ENCODE assay signal across 8 cellular contexts in genomic region chr12:6745751-6746525, GRCh38. TPM values are rescaled to one million over a fixed set of nuclear protein-coding genes. Genes with fewer than 3 reads are reported as not detected.
DNase-seq lines count a peak whose midpoint lies in the region; ATAC-seq lines count a peak whose summit lies in the region.

No MANE protein-coding gene starts in this region.

- H3K27me3 ChIP-seq in CD4-positive, alpha-beta memory T cell (ENCODE audit: insufficient read depth, low read length), result no peaks in the 10 kb centered on the region

- no peaks in the 10 kb centered on the region for H3K9me3 ChIP-seq in CD4-positive, alpha-beta memory T cell (ENCODE audit: control insufficient read depth in 1 of 2, low read length in 2 of 2)

- peak in 2 of 5 donors; percentile 41 to 42 for DNase-seq in CD4-positive, alpha-beta memory T cell
- DNase-seq in M059J (ENCODE audit: low read depth), result peak; percentile 39
- DNase-seq in activated naive CD8-positive, alpha-beta T cell treated with anti-CD3 and anti-CD28 coated beads, Interleukin-2, amount 10 ng/mL, durations not matched to agents 7 days and 5 days, result no peak
- peak; percentile 8 for DNase-seq in midbrain (lab: John Stamatoyannopoulos, UW)
- DNase-seq in NCI-H1930 (lab: John Stamatoyannopoulos, UW), result no peak
- DNase-seq in medulla oblongata (ENCODE audit: extremely low spot score), result no peak

- H3K4me1 ChIP-seq in CD4-positive, alpha-beta memory T cell (ENCODE audit: insufficient read depth, low read length), result peaks cover 13% of the 10 kb centered on the region

- H3K4me3 ChIP-seq in CD4-positive, alpha-beta memory T cell (ENCODE audit: low read length in 2 of 2), result no peak overlapping the region

- H3K36me3 ChIP-seq in CD4-positive, alpha-beta memory T cell (ENCODE audit: insufficient read depth, low read length), result peaks cover 38% of the 10 kb centered on the region

- H3K27ac Mint-ChIP-seq in CD4-positive, alpha-beta memory T cell, result peak overlapping the region; percentile 53 to 93 (median 84)
- H3K27ac Mint-ChIP-seq in activated naive CD8-positive, alpha-beta T cell treated with anti-CD3 and anti-CD28 coated beads, Interleukin-2, amount 10 ng/mL, durations not matched to agents 7 days and 5 days, result peak overlapping the region; percentile 87

- H3K27ac ChIP-seq in CD4-positive, alpha-beta memory T cell (ENCODE audit: low read depth, low read length), result no peak overlapping the region

- CTCF ChIA-PET in CD4-positive, alpha-beta memory T cell (lab: Charles Lee; ENCODE audit: partially characterized antibody), result interaction anchor here (1.5 kb wide), 1 partner anchor 23 kb away, joined by 3 read pairs; no protein-coding TSS in a partner anchor

- H3K4me1 Mint-ChIP-seq in CD4-positive, alpha-beta memory T cell, result peaks cover 8 to 15% (median 13%) of the 10 kb centered on the region in 4 donors
- peaks cover 20% of the 10 kb centered on the region for H3K4me1 Mint-ChIP-seq in activated naive CD8-positive, alpha-beta T cell treated with anti-CD3 and anti-CD28 coated beads, Interleukin-2, amount 10 ng/mL, durations not matched to agents 7 days and 5 days

- POLR2A ChIA-PET in CD4-positive, alpha-beta memory T cell (lab: Charles Lee; ENCODE audit: partially characterized antibody), result interaction anchor here (1.2 to 1.6 kb wide), 4 partner anchors 7 to 46 kb away, joined by 3 to 5 read pairs (median 3); partner anchors contain the start of genes COPS7A and MLF2
- POLR2A ChIA-PET in activated naive CD8-positive, alpha-beta T cell treated with anti-CD3 and anti-CD28 coated beads, Interleukin-2, amount 10 ng/mL, durations not matched to agents 7 days and 5 days (lab: Charles Lee), result interaction anchor here (0.6 to 1.6 kb wide), 5 partner anchors 19 to 106 kb away, joined by 3 to 5 read pairs (median 3); partner anchors contain the start of genes CDCA3, COPS7A and USP5

- H3K27me3 Mint-ChIP-seq in CD4-positive, alpha-beta memory T cell, result no peaks in the 10 kb centered on the region
- no peaks in the 10 kb centered on the region for H3K27me3 Mint-ChIP-seq in activated naive CD8-positive, alpha-beta T cell treated with anti-CD3 and anti-CD28 coated beads, Interleukin-2, amount 10 ng/mL, durations not matched to agents 7 days and 5 days

- peak overlapping the region in 1 of 8 donors; percentile 23 for H3K4me3 Mint-ChIP-seq in CD4-positive, alpha-beta memory T cell
- H3K4me3 Mint-ChIP-seq in activated naive CD8-positive, alpha-beta T cell treated with anti-CD3 and anti-CD28 coated beads, Interleukin-2, amount 10 ng/mL, durations not matched to agents 7 days and 5 days, result peak overlapping the region; percentile 34

- intact Hi-C loops in CD4-positive, alpha-beta memory T cell (cut with micrococcal nuclease), result no loop called here

- H3K36me3 Mint-ChIP-seq in CD4-positive, alpha-beta memory T cell, result peaks cover 21 to 38% of the 10 kb centered on the region in 2 donors
- peaks cover 30% of the 10 kb centered on the region for H3K36me3 Mint-ChIP-seq in activated naive CD8-positive, alpha-beta T cell treated with anti-CD3 and anti-CD28 coated beads, Interleukin-2, amount 10 ng/mL, durations not matched to agents 7 days and 5 days

- H3K9me3 Mint-ChIP-seq in CD4-positive, alpha-beta memory T cell, result peaks cover 0 to 10% (median 2%) of the 10 kb centered on the region in 8 donors
- H3K9me3 Mint-ChIP-seq in activated naive CD8-positive, alpha-beta T cell treated with anti-CD3 and anti-CD28 coated beads, Interleukin-2, amount 10 ng/mL, durations not matched to agents 7 days and 5 days, result no peaks in the 10 kb centered on the region

- ATAC-seq in activated naive CD8-positive, alpha-beta T cell treated with anti-CD3 and anti-CD28 coated beads, Interleukin-2, amount 10 ng/mL, durations not matched to agents 7 days and 5 days (ENCODE audit: low read depth), result peak; percentile 99
- ATAC-seq in GM21526 (IDR thresholded peaks at IDR 0.05; ENCODE audit: low FRiP score, unreplicated experiment) (no peak), HG02884 (IDR thresholded peaks at IDR 0.05; ENCODE audit: unreplicated experiment) (no peak)

RNA-seq across cellular contexts. Expression of gene MLF2, which starts 7.0 kb away (rescaled TPM):
- 10 to 100 TPM; 79.8 to 80.3 TPM for total RNA-seq in CD4-positive, alpha-beta memory T cell
- 100 to 1,000 TPM; 111 to 130 TPM for polyA plus RNA-seq in CD4-positive, alpha-beta memory T cell
- total RNA-seq in M059J (2014; rRNA removed; shearing (Covaris generic)), result 274 and 278 TPM in 2 replicates
- 100 to 1,000 TPM; 108 to 118 TPM for total RNA-seq in activated naive CD8-positive, alpha-beta T cell treated with anti-CD3 and anti-CD28 coated beads, Interleukin-2, amount 10 ng/mL, durations not matched to agents 7 days and 5 days

RNA-seq across cellular contexts. Expression of gene PTMS, which starts 20.2 kb away (rescaled TPM):
- 1 to 10 TPM; 2.0 to 2.9 TPM for total RNA-seq in CD4-positive, alpha-beta memory T cell
- 1 to 10 TPM; 1.3 to 3.6 TPM for polyA plus RNA-seq in CD4-positive, alpha-beta memory T cell
- 136 and 216 TPM in 2 replicates for total RNA-seq in M059J (2014; rRNA removed; shearing (Covaris generic))
- 10 to 100 TPM; 36.2 to 43.5 TPM for total RNA-seq in activated naive CD8-positive, alpha-beta T cell treated with anti-CD3 and anti-CD28 coated beads, Interleukin-2, amount 10 ng/mL, durations not matched to agents 7 days and 5 days

RNA-seq across cellular contexts. Expression of gene COPS7A, which starts 22.1 kb away (rescaled TPM):
- 10 to 100 TPM; 36.9 to 37.7 TPM for total RNA-seq in CD4-positive, alpha-beta memory T cell
- 10 to 100 TPM; 44.7 to 48.6 TPM for polyA plus RNA-seq in CD4-positive, alpha-beta memory T cell
- 60.2 and 66.0 TPM in 2 replicates for total RNA-seq in M059J (2014; rRNA removed; shearing (Covaris generic))
- 10 to 100 TPM; 29.8 to 35.6 TPM for total RNA-seq in activated naive CD8-positive, alpha-beta T cell treated with anti-CD3 and anti-CD28 coated beads, Interleukin-2, amount 10 ng/mL, durations not matched to agents 7 days and 5 days

RNA-seq across cellular contexts. Expression of gene LAG3, which starts 26.4 kb away (rescaled TPM):
- total RNA-seq in CD4-positive, alpha-beta memory T cell, result 1 to 10 TPM; 2.4 to 3.8 TPM
- 1 to 10 TPM; 4.9 to 8.3 TPM for polyA plus RNA-seq in CD4-positive, alpha-beta memory T cell
- not detected in 2 replicates for total RNA-seq in M059J (2014; rRNA removed; shearing (Covaris generic))
- 10 to 100 TPM; 46.6 to 52.1 TPM for total RNA-seq in activated naive CD8-positive, alpha-beta T cell treated with anti-CD3 and anti-CD28 coated beads, Interleukin-2, amount 10 ng/mL, durations not matched to agents 7 days and 5 days

RNA-seq across cellular contexts. Expression of gene CD4, which starts 43.4 kb away (rescaled TPM):
- total RNA-seq in CD4-positive, alpha-beta memory T cell, result 100 to 1,000 TPM; 285 to 291 TPM
- 100 to 1,000 TPM; 251 to 456 TPM for polyA plus RNA-seq in CD4-positive, alpha-beta memory T cell
- not detected in 2 replicates for total RNA-seq in M059J (2014; rRNA removed; shearing (Covaris generic))
- 1 to 10 TPM; 2.6 to 3.0 TPM for total RNA-seq in activated naive CD8-positive, alpha-beta T cell treated with anti-CD3 and anti-CD28 coated beads, Interleukin-2, amount 10 ng/mL, durations not matched to agents 7 days and 5 days

Comparison
In these comparisons a context has a peak if more than half of its experiments do, and no peak if none do; other contexts are left out.
1. DNase-seq: peak in M059J (single experiment) and midbrain (single experiment); none in activated naive CD8-positive, alpha-beta T cell treated with anti-CD3 and anti-CD28 coated beads, Interleukin-2, amount 10 ng/mL, durations not matched to agents 7 days and 5 days (single experiment), NCI-H1930 (0 of 2) and medulla oblongata (single experiment).
2. RNA of gene PTMS, which starts 20.2 kb away (total RNA-seq): 136 to 216 TPM in M059J and 36.2 to 43.5 TPM in activated naive CD8-positive, alpha-beta T cell treated with anti-CD3 and anti-CD28 coated beads, Interleukin-2, amount 10 ng/mL, durations not matched to agents 7 days and 5 days; 2.0 to 2.9 TPM in CD4-positive, alpha-beta memory T cell; every median in the first group is over 4 times any median in the second.